9 cellular contexts compared by ENCODE assay signal in genomic region chr2:38723173-38723572, GRCh38. TPM values are rescaled to one million over a fixed set of nuclear protein-coding genes. Genes with fewer than 3 reads are reported as not detected.
A peak's percentile ranks its signal among the peaks of the same experiment; 100 is the strongest.
DNase-seq lines count a peak whose midpoint lies in the region; ATAC-seq and TF ChIP-seq lines count a peak whose summit lies in the region.
"Had no signal": no experiment of that assay in that cellular context is flagged by ENCODE, and none has a peak within 500 bp of the region (broad histone marks: within the 10 kb centered on the region; RNA-seq: fewer than 3 reads in every experiment).

No MANE protein-coding gene starts in this region.

- no peaks in the 10 kb centered on the region for H3K36me3 ChIP-seq in right atrium auricular region
- H3K36me3 ChIP-seq: upper lobe of left lung had no signal

- peak; percentile 43 for DNase-seq in right atrium auricular region (ENCODE audit: low spot score)
- DNase-seq in Kasumi-1 (lab: John Stamatoyannopoulos, UW), result no peak
- DNase-seq in kidney tubule cell (ENCODE audit: low spot score), result no peak
- no peak for DNase-seq in NCI-H446 (lab: John Stamatoyannopoulos, UW)
- DNase-seq in GDM1 (lab: John Stamatoyannopoulos, UW), result no peak
- DNase-seq: upper lobe of left lung had no signal

- peak; percentile 32 for ATAC-seq in GM18520 (IDR thresholded peaks at IDR 0.05; ENCODE audit: unreplicated experiment)
- ATAC-seq in GM21390 (IDR thresholded peaks at IDR 0.05; ENCODE audit: unreplicated experiment), result peak; percentile 67
- ATAC-seq in HG03439 (IDR thresholded peaks at IDR 0.05; ENCODE audit: unreplicated experiment), result peak; percentile 54

- no peaks in the 10 kb centered on the region for H3K9me3 ChIP-seq in right atrium auricular region
- H3K9me3 ChIP-seq: upper lobe of left lung had no signal

- H3K27me3 ChIP-seq in right atrium auricular region, result no peaks in the 10 kb centered on the region
- H3K27me3 ChIP-seq: upper lobe of left lung had no signal

- no peak overlapping the region for H3K4me3 ChIP-seq in right atrium auricular region
- H3K4me3 ChIP-seq: upper lobe of left lung had no signal

- peaks cover 0 to 25% of the 10 kb centered on the region in 2 donors for H3K4me1 ChIP-seq in right atrium auricular region

- no peak for TF ChIP-seq CTCF in right atrium auricular region (IDR thresholded peaks at IDR 0.05)

- peak overlapping the region; percentile 76 to 85 for H3K27ac ChIP-seq in right atrium auricular region
- H3K27ac ChIP-seq: upper lobe of left lung had no signal

RNA-seq across cellular contexts. Expression of gene SRSF7, which starts 28.0 kb away (rescaled TPM):
- 10 to 100 TPM; 32.1 to 44.3 TPM for total RNA-seq in right atrium auricular region

RNA-seq across cellular contexts. Expression of gene GEMIN6, which starts 54.8 kb away (rescaled TPM):
- total RNA-seq in right atrium auricular region, result 1 to 10 TPM; 2.2 to 3.9 TPM

RNA-seq across cellular contexts. Expression of gene GALM, which starts 57.3 kb away (rescaled TPM):
- total RNA-seq in right atrium auricular region, result 10 to 100 TPM; 13.9 to 17.9 TPM
